Comparison of ENCODE assay signal across 9 cellular contexts in the genomic region with DNA sequence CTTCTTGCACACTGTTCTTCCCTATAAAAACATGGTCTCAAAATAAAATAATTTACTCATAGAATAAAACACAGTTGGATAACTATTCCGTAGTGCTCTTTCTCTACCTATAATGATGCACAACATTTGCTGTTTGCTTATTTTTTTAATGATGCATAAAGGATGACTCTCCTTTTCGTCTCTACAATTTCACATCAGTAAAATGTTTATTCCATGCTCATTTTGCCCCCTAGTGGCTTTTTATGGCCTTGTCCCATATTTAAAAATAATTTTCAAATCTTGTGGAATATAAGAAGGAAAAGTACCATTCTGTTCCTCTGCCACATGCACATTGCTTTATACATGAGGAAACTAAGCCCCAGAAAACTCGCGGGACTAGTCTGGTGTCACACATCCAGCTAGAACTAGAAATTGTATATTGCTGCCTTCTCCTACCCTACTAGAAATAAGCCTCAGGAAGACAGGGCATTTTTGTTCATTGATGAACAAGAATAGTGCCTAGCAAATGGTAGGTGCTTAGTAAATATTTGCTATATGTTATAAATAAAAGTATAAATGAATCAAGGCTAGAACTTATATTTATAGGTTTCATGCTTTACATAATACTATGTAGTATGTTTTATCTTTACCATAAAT. TPM values are rescaled to one million over a fixed set of nuclear protein-coding genes. Genes with fewer than 3 reads are reported as not detected.
DNase-seq lines count a peak whose midpoint lies in the region; ATAC-seq, FAIRE-seq and TF ChIP-seq lines count a peak whose summit lies in the region.
"Had no signal": no experiment of that assay in that cellular context is flagged by ENCODE, and none has a peak within 500 bp of the region (broad histone marks: within the 10 kb centered on the region; RNA-seq: fewer than 3 reads in every experiment).

No MANE protein-coding gene starts in this region.

- TF ChIP-seq POLR2A in NB4 (IDR thresholded peaks at IDR 0.05; ENCODE audit: extremely low read depth, insufficient read length), result no peak
- no peak for TF ChIP-seq POLR2A in K562 (conservative IDR thresholded peaks at IDR 0.05)
- TF ChIP-seq POLR2A in GM18505 (IDR thresholded peaks at IDR 0.05; ENCODE audit: borderline replicate concordance, extremely low read depth, insufficient read depth, insufficient read length), result no peak

- no peaks in the 10 kb centered on the region for H3K4me1 ChIP-seq in K562 (replicated peaks in 1 of 2; ENCODE audit: control insufficient read depth in 2 of 2, insufficient read depth in 2 of 2, low read length in 2 of 2)

- TF ChIP-seq EP300 in K562 (IDR thresholded peaks at IDR 0.05; ENCODE audit: low read length), result no peak

- H3K9ac ChIP-seq in K562 (ENCODE audit: insufficient read depth in 1 of 2, low read depth in 2 of 2, low read length in 2 of 2), result no peak overlapping the region

- CTCF ChIA-PET in K562 (lab: Yijun Ruan, JAX; ENCODE audit: low intra/inter-chr PET ratio), result interaction anchor here (0.7 kb wide), 1 partner anchor 215 kb away, joined by 3 read pairs; no protein-coding TSS in a partner anchor

- POLR2A ChIA-PET in K562 (lab: Yijun Ruan, JAX), result no interaction called here

- H3K27me3 ChIP-seq in K562 (ENCODE audit: control insufficient read depth in 2 of 2, insufficient read depth in 2 of 2, low read length in 2 of 2), result no peaks in the 10 kb centered on the region

- intact Hi-C loops in K562 (cut with micrococcal nuclease), result loop anchor here (10.0 kb wide), 1 partner anchor 1169 kb away; no protein-coding TSS in a partner anchor

- H3K9me1 ChIP-seq in K562 (ENCODE audit: control insufficient read depth, insufficient read depth, low read length), result no peaks in the 10 kb centered on the region

- H3K4me3 ChIP-seq in NB4 (ENCODE audit: low read depth, low read length) (no peak overlapping the region), K562 (no peak overlapping the region)

- no peaks in the 10 kb centered on the region for H3K9me3 ChIP-seq in K562 (replicated peaks; ENCODE audit: control insufficient read depth, insufficient read depth, low read depth, low read length)

- DNase-seq in DMS79 treated with DMSO at 0.1 percent for 48 hours (lab: John Stamatoyannopoulos, UW), result peak; percentile 25
- no peak for DNase-seq in DMS79 (lab: John Stamatoyannopoulos, UW)
- peak; percentile 39 for DNase-seq in NB4 (ENCODE audit: low read depth)
- peak; percentile 14 to 22 (median 18) for DNase-seq in K562 (ENCODE audit: extremely low read depth in 1 of 4, low spot score in 3 of 4)
- DNase-seq in lung microvascular endothelial cell (ENCODE audit: low read depth in 2 of 2), result peak; percentile 53 to 56
- DNase-seq in stimulated activated CD4-positive, alpha-beta T cell treated with anti-CD3 and anti-CD28 coated beads, Interleukin-12 subunit alpha, Interleukin-12 subunit beta, amount 100 ng/mL, for 4 hours, result no peak
- DNase-seq in activated naive CD4-positive, alpha-beta T cell (lab: John Stamatoyannopoulos, UW), result no peak

- H3K4me2 ChIP-seq in K562 (ENCODE audit: insufficient read depth, low read length), result no peak overlapping the region

- BruUV-seq in K562 (replicated peaks; lab: Mats Ljungman, UMichigan), result no TSS peak

- ATAC-seq in K562 (0 out of 3 replicates have a peak, but pooled peaks have one; percentile 35), GM18505 (IDR thresholded peaks at IDR 0.05; ENCODE audit: unreplicated experiment) (no peak)
- ATAC-seq: naive thymus-derived CD8-positive, alpha-beta T cell had no signal

- H3K36me3 ChIP-seq in K562 (ENCODE audit: control insufficient read depth, insufficient read depth, low read length), result no peaks in the 10 kb centered on the region

- WGBS in K562 (ENCODE audit: insufficient coverage, low coverage, missing lambda C conversion rate), result 0% methylated on average over 4 of the region's 4 CpGs

- TF ChIP-seq CTCF in NB4 (IDR thresholded peaks at IDR 0.05; ENCODE audit: low read depth, low read length), result peak; percentile 36
- peak; percentile 21 to 67 (median 53); a peak in 5 of 6 replicates for TF ChIP-seq CTCF in K562 (IDR thresholded peaks at IDR 0.05 in 2 of 3, conservative IDR thresholded peaks at IDR 0.05 in 1 of 3; ENCODE audit: insufficient read depth in 2 of 3, low read depth in 1 of 3, low read length in 3 of 3)

- H2AFZ ChIP-seq in K562 (ENCODE audit: low read depth, low read length), result no peak overlapping the region

- TF ChIP-seq RAD21 in K562 (CRISPR knock-in tag; conservative IDR thresholded peaks at IDR 0.05 in 1 of 2, IDR thresholded peaks at IDR 0.05 in 1 of 2), result peak; percentile 47 to 63

- H4K20me1 ChIP-seq in K562 (replicated peaks; ENCODE audit: control insufficient read depth, insufficient read depth, low read length), result no peaks in the 10 kb centered on the region

- peak; percentile 56 for FAIRE-seq in K562 (lab: Jason Lieb, UNC)

- no peaks in the 10 kb centered on the region for H3K79me2 ChIP-seq in K562 (ENCODE audit: control insufficient read depth, insufficient read depth, low read length)

- in situ Hi-C loops in K562 (cut with MboI), result no loop called here

- no peak overlapping the region for H3K27ac ChIP-seq in K562 (ENCODE audit: extremely low read depth, low read depth, low read length)

TF ChIP-seq in K562, 482 proteins besides CTCF, POLR2A, EP300 and RAD21 (continues in another document):
- TF ChIP-seq NR3C1 (CRISPR knock-in tag; IDR thresholded peaks at IDR 0.05) (no peak), ZKSCAN1 (IDR thresholded peaks at IDR 0.05; ENCODE audit: low read depth, low read length) (no peak), SMC3 (conservative IDR thresholded peaks at IDR 0.05; ENCODE audit: insufficient read depth, low read depth, low read length) (0 out of 2 replicates have a peak, but pooled peaks have one; percentile 23), MBD2 (IDR thresholded peaks at IDR 0.05; ENCODE audit: borderline replicate concordance, low read depth) (no peak), ZNF175 (CRISPR knock-in tag; IDR thresholded peaks at IDR 0.05; ENCODE audit: low read depth) (no peak)

RNA-seq across cellular contexts. Expression of a gene that starts 12.7 kb away (rescaled TPM):
- not detected in 2 replicates for total RNA-seq in K562 (2011; cell fraction: chromatin; rRNA removed; ENCODE audit: low replicate concordance)
- 0.26 TPM in 1 of 2 replicates, not detected in the other for total RNA-seq in K562 (2011; cell fraction: nucleolus; rRNA removed)
- not detected in 2 replicates for total RNA-seq in K562 (2011; cell fraction: nucleoplasm; rRNA removed)
- total RNA-seq in K562 (2014; rRNA removed), result 0.12 TPM in 1 of 2 replicates, not detected in the other
- 0.04 and 0.10 TPM in 2 replicates for total RNA-seq in K562 (2014; rRNA removed; fragmentation: Illumina TruSeq; extraction: Trizol)
- not detected in 2 replicates for total RNA-seq in K562 (2015; rRNA removed; fragmentation: Illumina TruSeq; extraction: Trizol)
- total RNA-seq in K562 (2021), result not detected in 2 replicates
- 0.03 TPM in 1 of 2 replicates, not detected in the other for polyA plus RNA-seq in K562 (2011; rRNA removed)
- under 0.01 TPM in 1 of 2 replicates, not detected in the other for polyA plus RNA-seq in K562 (2011; cell fraction: cytosol; rRNA removed)
- 0.03 TPM in 1 of 2 replicates, not detected in the other for polyA plus RNA-seq in K562 (2011; cell fraction: nucleus; rRNA removed)
- polyA plus RNA-seq in K562 (2012), result 0.03 and 0.06 TPM in 2 replicates
- polyA plus RNA-seq in K562 (2014; fragmentation: Illumina TruSeq; extraction: Trizol), result not detected in 2 replicates
- not detected for polyA plus RNA-seq in K562 (2014; fragmentation: Nextera tagmentation; extraction: Ambion mirVana)
- polyA plus RNA-seq in K562 (2014; rRNA removed), result not detected in 2 replicates
- polyA minus RNA-seq in K562 (2011; rRNA and poly(A)+ RNA removed), result 0.14 and 0.18 TPM in 2 replicates
- not detected in 2 replicates for polyA minus RNA-seq in K562 (2011; cell fraction: cytosol; rRNA and poly(A)+ RNA removed)
- polyA minus RNA-seq in K562 (2011; cell fraction: nucleus; rRNA and poly(A)+ RNA removed), result 0.11 TPM in 1 of 2 replicates, not detected in the other
- under 0.01 TPM in 2 replicates for total RNA-seq in lung microvascular endothelial cell
- polyA plus RNA-seq: naive thymus-derived CD8-positive, alpha-beta T cell had no signal

RNA-seq across cellular contexts. Expression of a gene that starts 12.9 kb away (rescaled TPM):
- 33.4 and 42.5 TPM in 2 replicates for total RNA-seq in K562 (2011; cell fraction: chromatin; rRNA removed; ENCODE audit: low replicate concordance)
- total RNA-seq in K562 (2011; cell fraction: nucleolus; rRNA removed), result 19.5 and 23.9 TPM in 2 replicates
- total RNA-seq in K562 (2011; cell fraction: nucleoplasm; rRNA removed), result 33.1 and 36.5 TPM in 2 replicates
- total RNA-seq in K562 (2014; rRNA removed) (13.7 and 15.3 TPM in 2 replicates), K562 (2014; rRNA removed; fragmentation: Illumina TruSeq; extraction: Trizol) (33.7 and 41.5 TPM in 2 replicates), K562 (2015; rRNA removed; fragmentation: Illumina TruSeq; extraction: Trizol) (28.2 and 29.3 TPM in 2 replicates), K562 (2021) (26.7 and 27.4 TPM in 2 replicates), lung microvascular endothelial cell (46.9 and 62.3 TPM in 2 replicates)
- polyA plus RNA-seq in K562 (2011; rRNA removed) (52.7 and 52.9 TPM in 2 replicates), K562 (2014; fragmentation: Illumina TruSeq; extraction: Trizol) (34.4 and 44.8 TPM in 2 replicates), K562 (2014; fragmentation: Nextera tagmentation; extraction: Ambion mirVana) (10 to 100 TPM; 34.4 to 44.0 TPM), K562 (2014; rRNA removed) (12.1 and 19.0 TPM in 2 replicates)
- 46.0 and 67.4 TPM in 2 replicates for polyA plus RNA-seq in K562 (2011; cell fraction: cytosol; rRNA removed)
- polyA plus RNA-seq in K562 (2011; cell fraction: nucleus; rRNA removed), result 8.1 and 11.7 TPM in 2 replicates
- 28.8 TPM in 2 replicates for polyA plus RNA-seq in K562 (2012)
- polyA minus RNA-seq in K562 (2011; rRNA and poly(A)+ RNA removed), result 60.5 and 83.2 TPM in 2 replicates
- 22.1 and 25.0 TPM in 2 replicates for polyA minus RNA-seq in K562 (2011; cell fraction: cytosol; rRNA and poly(A)+ RNA removed)
- 12.9 and 24.4 TPM in 2 replicates for polyA minus RNA-seq in K562 (2011; cell fraction: nucleus; rRNA and poly(A)+ RNA removed)

Comparison
In these comparisons a context has a peak if more than half of its experiments do, and no peak if none do; other contexts are left out.
1. DNase-seq: peak in DMS79 treated with DMSO at 0.1 percent for 48 hours (single experiment), NB4 (single experiment), K562 (4 of 4) and lung microvascular endothelial cell (2 of 2); none in DMS79 (single experiment), stimulated activated CD4-positive, alpha-beta T cell treated with anti-CD3 and anti-CD28 coated beads, Interleukin-12 subunit alpha, Interleukin-12 subunit beta, amount 100 ng/mL, for 4 hours (single experiment) and activated naive CD4-positive, alpha-beta T cell (0 of 4).